ENCODE assay signal across 2 cellular contexts in genomic region chr11:2461253-2462091, GRCh38.
A peak's percentile ranks its signal among the peaks of the same experiment; 100 is the strongest.
TF ChIP-seq lines count a peak whose summit lies in the region.

No MANE protein-coding gene starts in this region.

TF ChIP-seq in HEK293, 187 proteins besides CTCF, POLR2A, EP300 and RAD21:
- TF ChIP-seq ZFHX2 (tag by site-specific recombination; conservative IDR thresholded peaks at IDR 0.05) (peak; percentile 50), EGR2 (tag by site-specific recombination; IDR thresholded peaks at IDR 0.05; ENCODE audit: low read depth) (peak; percentile 83), ZNF596 (tag by site-specific recombination; IDR thresholded peaks at IDR 0.05) (no peak), ZNF133 (tag by site-specific recombination; IDR thresholded peaks at IDR 0.05) (no peak)

TF ChIP-seq in K562, 482 proteins besides CTCF, POLR2A, EP300 and RAD21:
- TF ChIP-seq VEZF1 (CRISPR knock-in tag; IDR thresholded peaks at IDR 0.05) (peak; percentile 53; the same call in 1 of the 2 replicates), U2AF2 (optimal IDR thresholded peaks at IDR 0.05; ENCODE audit: low read depth, low read length) (no peak)
TF ChIP-seq in K562: peak in this region for 1.
